ENCODE assay signal across 11 cellular contexts in genomic region chr16:75761111-75761510, GRCh38. TPM values are rescaled to one million over a fixed set of nuclear protein-coding genes. Genes with fewer than 3 reads are reported as not detected.
DNase-seq lines count a peak whose midpoint lies in the region; ATAC-seq and TF ChIP-seq lines count a peak whose summit lies in the region.
"Had no signal": no experiment of that assay in that cellular context is flagged by ENCODE, and none has a peak within 500 bp of the region (broad histone marks: within the 10 kb centered on the region; RNA-seq: fewer than 3 reads in every experiment).

No MANE protein-coding gene starts in this region.

- peak overlapping the region; percentile 77 for H3K4me3 Mint-ChIP-seq in T-helper 17 cell

- H3K9me3 ChIP-seq in T-helper 17 cell (ENCODE audit: control insufficient read depth, low read length, poor library complexity, severe bottlenecking): no peaks in the 10 kb centered on the region
- H3K9me3 ChIP-seq: adrenal gland had no signal

- ATAC-seq in GM19351 (IDR thresholded peaks at IDR 0.05; ENCODE audit: unreplicated experiment) (peak; percentile 49), HG02981 (IDR thresholded peaks at IDR 0.05; ENCODE audit: unreplicated experiment) (peak; percentile 23), T-helper 17 cell (peak; percentile 41)

- DNase-seq in Daoy (ENCODE audit: low read depth): peak; percentile 4
- no peak for DNase-seq in T-helper 17 cell
- DNase-seq in NCI-H187 (lab: John Stamatoyannopoulos, UW): no peak
- DNase-seq in CD1c-positive myeloid dendritic cell (ENCODE audit: extremely low spot score): no peak
- no peak for DNase-seq in HuH-7 (ENCODE audit: low spot score)
- DNase-seq in GM13977 (ENCODE audit: low spot score): no peak
- DNase-seq: adrenal gland, Calu3, NCI-H2081 had no signal

- TF ChIP-seq CTCF in GM13977 (IDR thresholded peaks at IDR 0.05; ENCODE audit: extremely low read depth, insufficient read depth, missing control alignments): no peak

- in situ Hi-C loops in GM13977 (cut with MboI; ENCODE audit: low pct_unique_long_range_greater_than_20kb, low sequenced_read_pairs, unreplicated experiment): loop anchor here (25.0 kb wide), 3 partner anchors 99 to 549 kb away; partner anchors contain the start of genes CTRB1, CTRB2 and TMEM170A

- peak overlapping the region; percentile 88 for H3K27ac Mint-ChIP-seq in T-helper 17 cell

- H3K27me3 Mint-ChIP-seq in T-helper 17 cell: no peaks in the 10 kb centered on the region

- peaks cover 9% of the 10 kb centered on the region for H3K4me1 Mint-ChIP-seq in T-helper 17 cell

- H3K36me3 Mint-ChIP-seq in T-helper 17 cell (ENCODE audit: low read depth): no peaks in the 10 kb centered on the region

RNA-seq across cellular contexts. Expression of gene CPHXL, which starts 34.8 kb away (rescaled TPM):
- not detected in 2 replicates for total RNA-seq in Daoy (2014; rRNA removed; shearing (Covaris generic))
- not detected for total RNA-seq in T-helper 17 cell
- total RNA-seq: adrenal gland, Calu3 had no signal

RNA-seq across cellular contexts. Expression of gene DUXB, which starts 59.9 kb away (rescaled TPM):
- not detected in 2 replicates for total RNA-seq in Daoy (2014; rRNA removed; shearing (Covaris generic))
- not detected for total RNA-seq in T-helper 17 cell
- total RNA-seq: adrenal gland, Calu3 had no signal
